Comparison of ENCODE assay signal across 8 cellular contexts in the genomic region with DNA sequence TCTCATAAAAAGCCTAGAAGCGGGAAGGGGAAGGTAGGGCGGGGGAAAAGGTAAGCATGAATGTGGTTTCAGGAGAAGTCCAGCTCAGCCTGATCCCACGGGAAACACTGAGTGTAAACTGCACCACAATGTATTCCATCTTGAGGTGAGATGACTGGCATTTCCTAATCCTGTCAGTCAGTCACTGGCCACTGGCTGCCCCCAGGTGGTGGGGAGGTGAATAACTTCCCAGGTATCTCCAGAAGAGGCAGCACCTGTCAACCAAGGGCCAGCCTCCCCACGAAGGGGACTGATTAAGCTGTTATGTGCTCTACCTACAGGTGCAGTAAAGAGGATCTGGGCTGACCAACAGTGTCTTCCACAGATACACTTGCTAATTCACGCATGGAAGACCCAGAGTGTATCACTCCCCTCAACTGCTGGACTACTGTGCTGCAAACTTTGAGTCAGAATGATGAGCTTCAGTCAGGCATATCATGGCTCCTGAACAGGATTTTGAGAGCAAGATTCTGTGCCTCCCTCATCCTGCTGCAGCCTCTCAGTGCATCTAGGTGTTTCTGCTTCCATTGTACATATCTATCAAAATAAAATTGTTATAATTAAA.
A peak's percentile ranks its signal among the peaks of the same experiment; 100 is the strongest.
DNase-seq lines count a peak whose midpoint lies in the region; ATAC-seq and TF ChIP-seq lines count a peak whose summit lies in the region.

No MANE protein-coding gene starts in this region.

- no peak overlapping the region for H3K4me3 Mint-ChIP-seq in activated T-cell treated with anti-CD3 and anti-CD28 coated beads, Interleukin-2, amount 50 U/mL, for 72 hours

- DNase-seq in Right ventricle myocardium inferior (ENCODE audit: missing footprints) (peak; percentile 63), cardiac septum (ENCODE audit: low spot score) (no peak), NCI-H82 treated with DMSO at 0.1 percent for 48 hours (lab: John Stamatoyannopoulos, UW; ENCODE audit: unreplicated experiment) (peak; percentile 17), left ventricle myocardium inferior (peak; percentile 48)
- DNase-seq in activated T-cell treated with anti-CD3 and anti-CD28 coated beads, Interleukin-2, amount 50 U/mL, for 72 hours: peak; percentile 66 to 71
- DNase-seq in stimulated activated CD4-positive, alpha-beta T cell treated with anti-CD3 and anti-CD28 coated beads, Interleukin-2, amount 100 ng/mL, for 24 hours: peak; percentile 42 to 70

- H3K9me3 ChIP-seq in left ventricle myocardium inferior (replicated peaks): no peaks in the 10 kb centered on the region

- no peaks in the 10 kb centered on the region for H3K9me3 Mint-ChIP-seq in activated T-cell treated with anti-CD3 and anti-CD28 coated beads, Interleukin-2, amount 50 U/mL, for 72 hours

- peak; percentile 75 for TF ChIP-seq CTCF in left ventricle myocardium inferior (IDR thresholded peaks at IDR 0.05; ENCODE audit: borderline replicate concordance)

- H3K36me3 ChIP-seq in left ventricle myocardium inferior: no peaks in the 10 kb centered on the region

- H3K27ac Mint-ChIP-seq in activated T-cell treated with anti-CD3 and anti-CD28 coated beads, Interleukin-2, amount 50 U/mL, for 72 hours: no peak overlapping the region

- no peaks in the 10 kb centered on the region for H3K4me1 Mint-ChIP-seq in activated T-cell treated with anti-CD3 and anti-CD28 coated beads, Interleukin-2, amount 50 U/mL, for 72 hours (ENCODE audit: low read depth)

- H3K27me3 ChIP-seq in left ventricle myocardium inferior (ENCODE audit: low read depth): peaks cover 64% of the 10 kb centered on the region

- H3K4me1 ChIP-seq in left ventricle myocardium inferior: no peaks in the 10 kb centered on the region

- H3K27ac ChIP-seq in left ventricle myocardium inferior (replicated peaks): no peak overlapping the region

- H3K36me3 Mint-ChIP-seq in activated T-cell treated with anti-CD3 and anti-CD28 coated beads, Interleukin-2, amount 50 U/mL, for 72 hours (ENCODE audit: insufficient read depth in 2 of 2): no peaks in the 10 kb centered on the region

- intact Hi-C loops in Right ventricle myocardium inferior (cut with DNase I) (loop anchor here (1.0 to 5.0 kb wide), 3 partner anchors 64 to 368 kb away; no protein-coding TSS in a partner anchor), cardiac septum (cut with DNase I) (loop anchor here (5.0 kb wide), 2 partner anchors 219 to 369 kb away; no protein-coding TSS in a partner anchor), left ventricle myocardium inferior (cut with micrococcal nuclease) (loop anchor here (10.0 kb wide), 2 partner anchors 212 to 372 kb away; no protein-coding TSS in a partner anchor)

- H3K4me3 ChIP-seq in left ventricle myocardium inferior: no peak overlapping the region

- H3K27me3 Mint-ChIP-seq in activated T-cell treated with anti-CD3 and anti-CD28 coated beads, Interleukin-2, amount 50 U/mL, for 72 hours (ENCODE audit: low read depth): peaks cover 13% of the 10 kb centered on the region

- ATAC-seq in Right ventricle myocardium inferior: peak; percentile 59
- ATAC-seq in activated T-cell treated with anti-CD3 and anti-CD28 coated beads, Interleukin-2, amount 50 U/mL, for 72 hours (replicated peaks in 1 of 2): peak in 1 of 2 donors; percentile 55
- no peak for ATAC-seq in HG02623 (IDR thresholded peaks at IDR 0.05; ENCODE audit: unreplicated experiment)
- no peak for ATAC-seq in HG03378 (IDR thresholded peaks at IDR 0.05; ENCODE audit: unreplicated experiment)
